8 cellular contexts compared by ENCODE assay signal in the genomic region with DNA sequence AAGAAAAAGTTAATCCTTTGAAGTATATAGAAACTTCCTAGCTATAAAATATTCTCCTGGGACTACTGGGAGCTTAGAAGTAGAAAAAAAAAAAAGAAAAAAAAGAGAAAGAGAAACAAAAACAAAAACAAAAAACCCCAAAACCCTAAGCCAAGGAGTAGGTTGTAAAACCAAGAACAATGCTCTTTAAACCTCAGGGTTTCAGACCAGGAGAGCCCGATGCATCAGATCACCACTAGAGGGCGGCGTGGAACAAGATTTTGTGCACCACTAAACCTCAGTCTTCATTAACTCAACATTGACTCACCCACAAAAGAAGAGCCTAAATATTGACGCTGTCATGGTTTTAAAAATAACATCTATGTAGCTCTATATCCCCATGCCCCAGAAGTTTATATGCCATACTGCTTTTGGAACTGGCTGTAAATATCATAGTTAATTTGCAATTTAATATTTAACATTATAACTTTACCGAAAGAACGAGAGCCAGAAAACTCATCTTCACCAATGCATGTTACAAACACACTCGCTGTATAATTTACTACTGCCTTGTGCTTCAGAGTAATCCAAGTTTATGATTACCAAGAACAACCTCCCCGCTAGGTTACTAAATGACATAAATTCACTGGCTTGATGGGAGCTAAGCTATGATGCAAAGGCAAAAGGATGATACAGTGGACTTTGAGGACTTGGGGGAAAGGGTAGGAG. TPM values are rescaled to one million over a fixed set of nuclear protein-coding genes. Genes with fewer than 3 reads are reported as not detected.
A peak's percentile ranks its signal among the peaks of the same experiment; 100 is the strongest.
DNase-seq lines count a peak whose midpoint lies in the region; ATAC-seq, FAIRE-seq and TF ChIP-seq lines count a peak whose summit lies in the region.

No MANE protein-coding gene starts in this region.

- WGBS in mammary epithelial cell (ENCODE audit: low coverage, missing lambda C conversion rate), result 38% methylated on average over 8 of the region's 8 CpGs

- H3K27me3 ChIP-seq in mammary epithelial cell (ENCODE audit: insufficient read depth, low read length), result no peaks in the 10 kb centered on the region

- no peaks in the 10 kb centered on the region for H3K9me3 ChIP-seq in mammary epithelial cell (replicated peaks; ENCODE audit: insufficient read depth, low read length)

- H3K27ac ChIP-seq in VCaP (no peak overlapping the region; the same call in 1 of the 2 replicates), mammary epithelial cell (ENCODE audit: insufficient read depth, low read depth, low read length) (peak overlapping the region; percentile 53)

- H3K4me2 ChIP-seq in mammary epithelial cell (ENCODE audit: insufficient read depth, low read depth, low read length), result no peak overlapping the region

- in situ Hi-C loops in ACHN (cut with HindIII; ENCODE audit: low pct_ligation_motif_present, low pct_unique_long_range_greater_than_20kb, low sequenced_read_pairs) (no loop called here), mammary epithelial cell (cut with MboI; ENCODE audit: low sequenced_read_pairs in 2 of 2) (no loop called here)

- H3K9ac ChIP-seq in mammary epithelial cell (ENCODE audit: insufficient read depth, low read length), result no peak overlapping the region

- ATAC-seq in GM18508 (IDR thresholded peaks at IDR 0.05; ENCODE audit: insufficient read depth, unreplicated experiment), result peak; percentile 68
- ATAC-seq in HG03066 (IDR thresholded peaks at IDR 0.05; ENCODE audit: low read depth, unreplicated experiment), result peak; percentile 98

- BruUV-seq in mammary epithelial cell (replicated peaks; lab: Mats Ljungman, UMichigan), result no TSS peak

- H3K4me1 ChIP-seq in mammary epithelial cell (ENCODE audit: insufficient read depth, low read length), result peaks cover 5% of the 10 kb centered on the region

- no peak overlapping the region for H2AFZ ChIP-seq in mammary epithelial cell (ENCODE audit: low read depth, low read length)

- CTCF ChIA-PET in mammary epithelial cell (lab: Charles Lee; ENCODE audit: low non-redundant PET), result interaction anchor here (0.6 to 0.7 kb wide), 4 partner anchors 17 to 553 kb away, joined by 3 to 6 read pairs (median 4); no protein-coding TSS in a partner anchor

- dilution Hi-C loops in mammary epithelial cell (cut with HindIII; ENCODE audit: low sequenced_read_pairs), result loop anchor here (5.0 kb wide), 1 partner anchor 77 kb away; no protein-coding TSS in a partner anchor

- peaks cover 1% of the 10 kb centered on the region for H4K20me1 ChIP-seq in mammary epithelial cell (ENCODE audit: insufficient read depth, low read length)

- peak; percentile 99 for FAIRE-seq in islet of Langerhans (lab: Jason Lieb, UNC)

- intact Hi-C loops in mammary epithelial cell (cut with micrococcal nuclease), result loop anchor here (1.0 to 10.0 kb wide), 7 partner anchors 77 to 349 kb away; a partner anchor contains a TSS

- H3K79me2 ChIP-seq in mammary epithelial cell (ENCODE audit: insufficient read depth, low read length), result no peaks in the 10 kb centered on the region

- DNase-seq in ACHN (peak; percentile 84), NCI-H2196 (lab: John Stamatoyannopoulos, UW; ENCODE audit: unreplicated experiment) (peak; percentile 82), mammary epithelial cell (peak; percentile 73)
- peak; percentile 67 to 83 for DNase-seq in stimulated activated CD4-positive, alpha-beta T cell treated with anti-CD3 and anti-CD28 coated beads, Interleukin-1b, Interleukin-23, amount 100 ng/mL, for 1 hour (ENCODE audit: low read depth in 2 of 2)

- no peak overlapping the region for H3K4me3 ChIP-seq in mammary epithelial cell (replicated peaks in 1 of 3; ENCODE audit: insufficient read depth in 1 of 3, low read depth in 2 of 3, low read length in 3 of 3)

- TF ChIP-seq CTCF in VCaP (conservative IDR thresholded peaks at IDR 0.05), result peak; percentile 71
- TF ChIP-seq CTCF in mammary epithelial cell (conservative IDR thresholded peaks at IDR 0.05 in 1 of 2, IDR thresholded peaks at IDR 0.05 in 1 of 2; ENCODE audit: extremely low read depth in 1 of 2, insufficient read depth in 1 of 2, low read depth in 1 of 2, low read length in 2 of 2), result peak; percentile 94 to 97

- peaks cover 5% of the 10 kb centered on the region for H3K36me3 ChIP-seq in mammary epithelial cell (ENCODE audit: insufficient read depth, low read length)

RNA-seq across cellular contexts. Expression of a gene that starts 19.2 kb away (rescaled TPM):
- 10 to 100 TPM; 12.0 to 28.0 TPM for total RNA-seq in mammary epithelial cell
- 10.7 TPM for polyA plus RNA-seq in mammary epithelial cell
- polyA minus RNA-seq in mammary epithelial cell, result 8.8 TPM
